19 cellular contexts compared by ENCODE assay signal in the genomic region with DNA sequence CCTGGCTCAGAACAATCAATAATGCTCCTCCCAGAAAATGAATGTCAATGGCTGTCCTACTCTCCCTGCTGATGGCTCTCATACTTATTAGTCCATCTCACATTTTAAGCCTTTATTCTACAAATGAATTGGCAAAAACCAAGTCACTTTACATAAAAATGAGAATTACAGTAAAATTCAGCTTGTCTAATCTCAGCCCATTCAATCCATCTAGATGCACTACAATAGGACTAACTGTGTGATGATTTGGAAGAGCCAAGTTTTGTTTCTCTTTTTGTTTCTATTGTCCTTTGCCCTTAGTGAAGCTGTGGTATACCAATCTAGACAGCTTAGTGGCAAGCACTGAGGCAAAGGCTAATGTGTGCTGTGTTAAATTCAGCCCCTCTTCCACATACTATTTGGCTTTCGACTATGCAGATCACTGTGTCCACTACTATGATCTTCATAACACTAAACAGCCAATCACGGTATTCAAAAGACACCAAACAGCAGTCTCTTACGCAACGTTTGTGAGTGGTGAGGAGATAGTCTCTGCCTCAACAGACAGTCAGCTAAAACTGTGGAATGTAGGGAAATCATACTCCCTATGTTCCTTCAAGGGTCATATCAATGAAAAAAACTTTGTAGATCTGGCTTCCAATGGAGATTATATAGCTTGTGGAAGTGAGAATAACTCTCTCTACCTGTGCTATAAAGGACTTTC.
"Had no signal": no experiment of that assay in that cellular context is flagged by ENCODE, and none has a peak within 500 bp of the region (broad histone marks: within the 10 kb centered on the region; RNA-seq: fewer than 3 reads in every experiment).

No MANE protein-coding gene starts in this region.

- H3K9me3 Mint-ChIP-seq: nephron had no signal

- H3K27ac Mint-ChIP-seq: nephron, type B pancreatic cell had no signal

- H3K4me2 ChIP-seq: smooth muscle cell had no signal

- H3K36me3 Mint-ChIP-seq: naive B cell had no signal

- H3K27me3 ChIP-seq: colonic mucosa, esophagus squamous epithelium, foreskin keratinocyte, right atrium auricular region, suprapubic skin, thyroid gland had no signal

- DNase-seq: colonic mucosa; dermis blood vessel endothelial cell; esophagus squamous epithelium; foreskin keratinocyte; left colon; left ventricle myocardium superior; mesendoderm; naive B cell; posterior cingulate gyrus; stimulated activated CD4-positive, alpha-beta T cell treated with anti-CD3 and anti-CD28 coated beads, Interleukin-2, amount 100 ng/mL, for 48 hours; stimulated activated naive CD4-positive, alpha-beta T cell treated with Interleukin-2 at 50 U/mL for 16 hours; thyroid gland had no signal

- FAIRE-seq: urothelium cell line had no signal

- H3K27ac ChIP-seq: colonic mucosa, esophagus squamous epithelium, foreskin keratinocyte, right atrium auricular region, suprapubic skin, thyroid gland had no signal

- H3K4me1 ChIP-seq: colonic mucosa had no signal

- H3K9me3 ChIP-seq: colonic mucosa, esophagus squamous epithelium, right atrium auricular region, suprapubic skin, thyroid gland had no signal

- H3K4me3 Mint-ChIP-seq: naive B cell, nephron, type B pancreatic cell had no signal

- H3K4me1 Mint-ChIP-seq: naive B cell had no signal

- H3K4me3 ChIP-seq: colonic mucosa, esophagus squamous epithelium, lung, right atrium auricular region, smooth muscle cell, suprapubic skin, thyroid gland had no signal

- ATAC-seq: foreskin keratinocyte, left colon, left ventricle myocardium superior had no signal

- H3K36me3 ChIP-seq: colonic mucosa, esophagus squamous epithelium, right atrium auricular region, suprapubic skin, thyroid gland had no signal

- H3K27me3 Mint-ChIP-seq: type B pancreatic cell had no signal
